ENCODE assay signal across 15 cellular contexts in the genomic region with DNA sequence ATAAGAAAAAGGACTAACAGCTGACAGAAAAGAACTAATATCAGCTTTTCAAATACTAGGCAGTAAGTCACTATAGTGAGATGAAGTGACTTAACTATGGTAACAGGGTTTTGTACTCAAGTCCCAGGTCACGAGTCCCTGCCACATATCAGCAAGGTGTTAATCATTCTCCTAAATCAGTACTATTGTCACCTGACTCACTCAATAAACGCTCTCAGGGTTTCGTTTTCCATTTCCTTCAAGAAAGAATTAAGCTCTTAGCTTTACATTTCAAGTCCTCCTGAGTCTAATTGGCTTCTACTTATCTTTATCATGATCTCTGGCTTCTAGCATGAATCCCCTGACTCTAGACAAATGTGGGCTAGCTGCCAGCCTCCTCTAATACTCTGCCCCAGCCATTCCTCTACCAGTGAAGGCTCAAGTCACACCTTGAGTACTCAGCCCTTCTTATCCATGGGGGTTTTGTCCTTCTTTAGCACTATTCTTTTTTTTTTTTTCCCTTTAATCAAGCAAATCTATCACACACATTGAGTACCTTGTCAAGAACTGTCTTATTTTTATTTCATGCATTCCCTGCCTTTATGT. TPM values are rescaled to one million over a fixed set of nuclear protein-coding genes. Genes with fewer than 3 reads are reported as not detected.
A peak's percentile ranks its signal among the peaks of the same experiment; 100 is the strongest.
DNase-seq lines count a peak whose midpoint lies in the region; ATAC-seq and TF ChIP-seq lines count a peak whose summit lies in the region.
"Had no signal": no experiment of that assay in that cellular context is flagged by ENCODE, and none has a peak within 500 bp of the region (broad histone marks: within the 10 kb centered on the region; RNA-seq: fewer than 3 reads in every experiment).

No MANE protein-coding gene starts in this region.

- intact Hi-C loops in A673 (cut with micrococcal nuclease; ENCODE audit: unreplicated experiment): no loop called here
- intact Hi-C loops in Right ventricle myocardium inferior (cut with DNase I): no loop called here

- H2BK120ac ChIP-seq in mesenchymal stem cell (ENCODE audit: low read depth, low read length): no peak overlapping the region

- H3K18ac ChIP-seq in mesenchymal stem cell (ENCODE audit: low read depth in 1 of 2, low read length in 2 of 2): no peak overlapping the region

- no peaks in the 10 kb centered on the region for H3K27me3 ChIP-seq in A673 (replicated peaks; ENCODE audit: insufficient read depth, low read depth, low read length, poor library complexity)
- H3K27me3 ChIP-seq in mesenchymal stem cell (ENCODE audit: control insufficient read depth in 1 of 2, insufficient read depth in 1 of 2, low read length in 2 of 2): no peaks in the 10 kb centered on the region
- H3K27me3 ChIP-seq: dorsolateral prefrontal cortex had no signal

- CTCF ChIA-PET in A673 (lab: Charles Lee): no interaction called here

- H3K9ac ChIP-seq in mesenchymal stem cell (ENCODE audit: low read length): no peak overlapping the region

- WGBS in mesenchymal stem cell: 86% methylated on average over 3 of the region's 3 CpGs

- peak; percentile 22 to 55 for ATAC-seq in activated naive CD4-positive, alpha-beta T cell treated with anti-CD3 and anti-CD28 coated beads, Interleukin-2, amount 50 U/mL, for 72 hours
- ATAC-seq in Right ventricle myocardium inferior: no peak
- ATAC-seq: HepG2 had no signal

- peak overlapping the region; percentile 29 for H3K4me2 ChIP-seq in mesenchymal stem cell (ENCODE audit: low read length, poor library complexity, severe bottlenecking)

- no peak for TF ChIP-seq CTCF in A673 (conservative IDR thresholded peaks at IDR 0.05; ENCODE audit: low read depth, low read length)

- H3K9me3 ChIP-seq in A673 (ENCODE audit: low read depth, low read length, poor library complexity, severe bottlenecking): no peaks in the 10 kb centered on the region
- no peaks in the 10 kb centered on the region for H3K9me3 ChIP-seq in mesenchymal stem cell (ENCODE audit: control insufficient read depth, low read length)
- H3K9me3 ChIP-seq: HAP-1 had no signal

- DNase-seq in A673 (ENCODE audit: low spot score): peak; percentile 15
- peak; percentile 70 for DNase-seq in DMS79 (lab: John Stamatoyannopoulos, UW)
- DNase-seq in activated naive CD4-positive, alpha-beta T cell treated with anti-CD3 and anti-CD28 coated beads, Interleukin-2, amount 50 U/mL, for 72 hours (ENCODE audit: low spot score in 2 of 2): no peak
- DNase-seq in mesenchymal stem cell: no peak
- no peak for DNase-seq in AML-193 (lab: John Stamatoyannopoulos, UW)
- no peak for DNase-seq in Right ventricle myocardium inferior (ENCODE audit: missing footprints)
- no peak for DNase-seq in HuH-7 (ENCODE audit: low spot score)
- no peak for DNase-seq in caudate nucleus (lab: John Stamatoyannopoulos, UW)
- DNase-seq: dorsolateral prefrontal cortex, head of caudate nucleus, NCI-H187 treated with DMSO at 0.1 percent for 48 hours had no signal

- no peak overlapping the region for H2BK12ac ChIP-seq in mesenchymal stem cell (ENCODE audit: low read length in 2 of 2)

- H3K36me3 ChIP-seq in A673 (ENCODE audit: insufficient read depth, low read length, poor library complexity, severe bottlenecking) (peaks cover 99% of the 10 kb centered on the region), mesenchymal stem cell (ENCODE audit: control insufficient read depth in 1 of 2, insufficient read depth in 2 of 2, low read depth in 1 of 2, low read length in 2 of 2) (peaks cover 2 to 24% of the 10 kb centered on the region in 2 experiments)

- H3K4me1 ChIP-seq in A673 (ENCODE audit: insufficient read depth, low read length, poor library complexity, severe bottlenecking) (no peaks in the 10 kb centered on the region), mesenchymal stem cell (ENCODE audit: control insufficient read depth, insufficient read depth, low read depth, low read length) (peaks cover 2% of the 10 kb centered on the region)
- H3K4me1 ChIP-seq: HAP-1 had no signal

- no peak overlapping the region for H4K91ac ChIP-seq in mesenchymal stem cell (ENCODE audit: low read length)

- no peak overlapping the region for H2BK5ac ChIP-seq in mesenchymal stem cell (ENCODE audit: low read depth, low read length, poor library complexity, severe bottlenecking)

- no peak overlapping the region for H3K27ac Mint-ChIP-seq in activated naive CD4-positive, alpha-beta T cell treated with anti-CD3 and anti-CD28 coated beads, Interleukin-2, amount 50 U/mL, for 72 hours

- H3K4ac ChIP-seq in mesenchymal stem cell (ENCODE audit: low read depth in 1 of 2, low read length in 2 of 2): no peak overlapping the region

- H3K27ac ChIP-seq in A673 (ENCODE audit: low read depth, low read length, poor library complexity, severe bottlenecking) (no peak overlapping the region), mesenchymal stem cell (ENCODE audit: low read length, poor library complexity, severe bottlenecking) (no peak overlapping the region), caudate nucleus (ENCODE audit: low read depth, low read length) (no peak overlapping the region)
- H3K27ac ChIP-seq: dorsolateral prefrontal cortex, skin epidermis had no signal

- no peak overlapping the region for H3K14ac ChIP-seq in mesenchymal stem cell (ENCODE audit: low read length in 2 of 2)

- H2AFZ ChIP-seq in mesenchymal stem cell (ENCODE audit: low read depth, low read length): peak overlapping the region; percentile 39

- no peaks in the 10 kb centered on the region for H3K9me3 Mint-ChIP-seq in activated naive CD4-positive, alpha-beta T cell treated with anti-CD3 and anti-CD28 coated beads, Interleukin-2, amount 50 U/mL, for 72 hours
- H3K9me3 Mint-ChIP-seq: CD14-positive monocyte had no signal

- POLR2A ChIA-PET in A673 (lab: Charles Lee; ENCODE audit: low non-redundant PET): no interaction called here

- no peak overlapping the region for H2BK15ac ChIP-seq in mesenchymal stem cell (ENCODE audit: low read depth, poor library complexity, severe bottlenecking)

- H3K79me1 ChIP-seq in mesenchymal stem cell (replicated peaks; ENCODE audit: low read length, poor library complexity, severe bottlenecking): peaks cover 7% of the 10 kb centered on the region

- H3K36me3 Mint-ChIP-seq in activated naive CD4-positive, alpha-beta T cell treated with anti-CD3 and anti-CD28 coated beads, Interleukin-2, amount 50 U/mL, for 72 hours: peaks cover 47 to 56% of the 10 kb centered on the region in 2 donors

- no peak overlapping the region for H4K8ac ChIP-seq in mesenchymal stem cell (ENCODE audit: low read length)

- no peak overlapping the region for H2AK5ac ChIP-seq in mesenchymal stem cell (ENCODE audit: low read length, severe bottlenecking)

- no peak overlapping the region for H3K4me3 ChIP-seq in A673 (ENCODE audit: low read depth, low read length, poor library complexity, severe bottlenecking)
- no peak overlapping the region for H3K4me3 ChIP-seq in mesenchymal stem cell (ENCODE audit: insufficient read depth in 1 of 2, low read depth in 1 of 2, low read length in 2 of 2)
- H3K4me3 ChIP-seq: dorsolateral prefrontal cortex, HAP-1, skin epidermis had no signal

- BruUV-seq in A673 (replicated peaks; lab: Mats Ljungman, UMichigan): no TSS peak

- no peak overlapping the region for H3K23ac ChIP-seq in mesenchymal stem cell (ENCODE audit: low read length in 2 of 2)

RNA-seq across cellular contexts. Expression of gene BUB1, which starts 20.1 kb away (rescaled TPM):
- 98.0 and 108 TPM in 2 replicates for total RNA-seq in A673 (2021)
- 100 to 1,000 TPM in 1 of 2 donors, 10 to 100 TPM in 1; 94.7 to 143 TPM for total RNA-seq in activated naive CD4-positive, alpha-beta T cell treated with anti-CD3 and anti-CD28 coated beads, Interleukin-2, amount 50 U/mL, for 72 hours
- 5.1 TPM for polyA plus RNA-seq in mesenchymal stem cell (2013, experiment 1 of 2)
- 5.3 TPM for polyA plus RNA-seq in mesenchymal stem cell (2013, experiment 2 of 2)
- 0.87 TPM for total RNA-seq in Right ventricle myocardium inferior

Comparison
In these comparisons a context has a peak if more than half of its experiments do, and no peak if none do; other contexts are left out.
1. DNase-seq: peak in A673 (single experiment) and DMS79 (single experiment); none in activated naive CD4-positive, alpha-beta T cell treated with anti-CD3 and anti-CD28 coated beads, Interleukin-2, amount 50 U/mL, for 72 hours (0 of 2), mesenchymal stem cell (single experiment), AML-193 (0 of 2), Right ventricle myocardium inferior (single experiment), HuH-7 (single experiment) and caudate nucleus (0 of 61).
2. RNA of gene BUB1, which starts 20.1 kb away (total RNA-seq): 94.7 to 143 TPM in activated naive CD4-positive, alpha-beta T cell treated with anti-CD3 and anti-CD28 coated beads, Interleukin-2, amount 50 U/mL, for 72 hours and 98.0 to 108 TPM in A673; 0.87 TPM in Right ventricle myocardium inferior (single experiment); every median in the first group is over 10 times any median in the second.